ENCODE assay signal across 11 cellular contexts in genomic region chr20:51712501-51713212, GRCh38. TPM values are rescaled to one million over a fixed set of nuclear protein-coding genes. Genes with fewer than 3 reads are reported as not detected.
A peak's percentile ranks its signal among the peaks of the same experiment; 100 is the strongest.
DNase-seq lines count a peak whose midpoint lies in the region; ATAC-seq and TF ChIP-seq lines count a peak whose summit lies in the region.
"Had no signal": no experiment of that assay in that cellular context is flagged by ENCODE, and none has a peak within 500 bp of the region (broad histone marks: within the 10 kb centered on the region; RNA-seq: fewer than 3 reads in every experiment).

No MANE protein-coding gene starts in this region.

- H3K27ac Mint-ChIP-seq in T-helper 2 cell treated with Interferon-gamma antibody and Interleukin-4, amounts not matched to agents 5 μg/mL and 100 μg/mL, for 36 hours = no peak overlapping the region
- H3K27ac Mint-ChIP-seq: activated naive CD4-positive, alpha-beta T cell treated with anti-CD3 and anti-CD28 coated beads, Interleukin-2, amount 10 ng/mL, durations not matched to agents 7 days and 5 days had no signal

- H3K4me3 ChIP-seq in RWPE2 (ENCODE audit: severe bottlenecking) (no peak overlapping the region), fibroblast of the aortic adventitia (ENCODE audit: low read depth, low read length) (no peak overlapping the region)
- H3K4me3 ChIP-seq: lower lobe of right lung, SJCRH30 had no signal

- H3K4me3 Mint-ChIP-seq in T-helper 2 cell treated with Interferon-gamma antibody and Interleukin-4, amounts not matched to agents 5 μg/mL and 100 μg/mL, for 36 hours = no peak overlapping the region
- H3K4me3 Mint-ChIP-seq: activated naive CD4-positive, alpha-beta T cell treated with anti-CD3 and anti-CD28 coated beads, Interleukin-2, amount 10 ng/mL, durations not matched to agents 7 days and 5 days had no signal

- peaks cover 17% of the 10 kb centered on the region for H3K4me1 Mint-ChIP-seq in T-helper 2 cell treated with Interferon-gamma antibody and Interleukin-4, amounts not matched to agents 5 μg/mL and 100 μg/mL, for 36 hours (ENCODE audit: low read depth)
- H3K4me1 Mint-ChIP-seq: activated naive CD4-positive, alpha-beta T cell treated with anti-CD3 and anti-CD28 coated beads, Interleukin-2, amount 10 ng/mL, durations not matched to agents 7 days and 5 days had no signal

- no peaks in the 10 kb centered on the region for H3K27me3 ChIP-seq in RWPE2 (ENCODE audit: insufficient read depth, poor library complexity, severe bottlenecking)

- peak; percentile 53; the same call in 2 of the 3 replicates for ATAC-seq in RWPE2 (ENCODE audit: low read depth)
- ATAC-seq: lower lobe of right lung had no signal

- DNase-seq in RWPE2 (ENCODE audit: low spot score) = peak; percentile 83
- DNase-seq in fibroblast of the aortic adventitia (ENCODE audit: low read depth) = peak; percentile 15
- DNase-seq in retina = peak; percentile 32
- DNase-seq in T-helper 2 cell treated with Interferon-gamma antibody and Interleukin-4, amounts not matched to agents 5 μg/mL and 100 μg/mL, for 36 hours (ENCODE audit: low spot score) = no peak
- no peak for DNase-seq in cortex of kidney (lab: John Stamatoyannopoulos, UW)
- DNase-seq in activated naive CD4-positive, alpha-beta T cell (lab: John Stamatoyannopoulos, UW) = no peak
- no peak for DNase-seq in stimulated activated naive CD4-positive, alpha-beta T cell treated with Interleukin-2 at 50 U/mL for 16 hours (lab: John Stamatoyannopoulos, UW)
- DNase-seq: activated naive CD4-positive, alpha-beta T cell treated with anti-CD3 and anti-CD28 coated beads, Interleukin-2, amount 10 ng/mL, durations not matched to agents 7 days and 5 days; lower lobe of right lung had no signal

- no peak overlapping the region for H3K27ac ChIP-seq in RWPE2 (ENCODE audit: poor library complexity, severe bottlenecking)
- H3K27ac ChIP-seq: lower lobe of right lung, SJCRH30 had no signal

- H3K27me3 Mint-ChIP-seq in T-helper 2 cell treated with Interferon-gamma antibody and Interleukin-4, amounts not matched to agents 5 μg/mL and 100 μg/mL, for 36 hours (ENCODE audit: low read depth) = peaks cover 2% of the 10 kb centered on the region

- no peaks in the 10 kb centered on the region for H3K36me3 Mint-ChIP-seq in T-helper 2 cell treated with Interferon-gamma antibody and Interleukin-4, amounts not matched to agents 5 μg/mL and 100 μg/mL, for 36 hours (ENCODE audit: low read depth)
- H3K36me3 Mint-ChIP-seq: activated naive CD4-positive, alpha-beta T cell treated with anti-CD3 and anti-CD28 coated beads, Interleukin-2, amount 10 ng/mL, durations not matched to agents 7 days and 5 days had no signal

- no peaks in the 10 kb centered on the region for H3K4me1 ChIP-seq in RWPE2 (ENCODE audit: insufficient read depth, poor library complexity, severe bottlenecking)
- H3K4me1 ChIP-seq: lower lobe of right lung, SJCRH30 had no signal

- H3K9me3 Mint-ChIP-seq in T-helper 2 cell treated with Interferon-gamma antibody and Interleukin-4, amounts not matched to agents 5 μg/mL and 100 μg/mL, for 36 hours = no peaks in the 10 kb centered on the region
- H3K9me3 Mint-ChIP-seq: activated naive CD4-positive, alpha-beta T cell treated with anti-CD3 and anti-CD28 coated beads, Interleukin-2, amount 10 ng/mL, durations not matched to agents 7 days and 5 days had no signal

- H3K36me3 ChIP-seq in RWPE2 (ENCODE audit: low read depth) = no peaks in the 10 kb centered on the region
- H3K36me3 ChIP-seq: lower lobe of right lung, SJCRH30 had no signal

- no peaks in the 10 kb centered on the region for H3K9me3 ChIP-seq in RWPE2 (ENCODE audit: severe bottlenecking)
- H3K9me3 ChIP-seq: lower lobe of right lung, SJCRH30 had no signal

- TF ChIP-seq CTCF in GM12873 (IDR thresholded peaks at IDR 0.05; ENCODE audit: insufficient read depth, low read depth, low read length, missing control alignments) (peak; percentile 25), RWPE2 (IDR thresholded peaks at IDR 0.05; ENCODE audit: poor library complexity, severe bottlenecking) (peak; percentile 82), fibroblast of the aortic adventitia (IDR thresholded peaks at IDR 0.05; ENCODE audit: insufficient read depth, low read length) (peak; percentile 47)

RNA-seq across cellular contexts. Expression of gene ATP9A, which starts 55.5 kb away (rescaled TPM):
- 23.7 and 69.1 TPM in 2 replicates for total RNA-seq in fibroblast of the aortic adventitia (ENCODE audit: low replicate concordance)

Comparison
In these comparisons a context has a peak if more than half of its experiments do, and no peak if none do; other contexts are left out.
1. CTCF ChIP-seq: peak in every context shown above with its lines; median percentile 82 in RWPE2; 47 in fibroblast of the aortic adventitia; 25 in GM12873.
2. DNase-seq: peak in RWPE2 (single experiment), fibroblast of the aortic adventitia (single experiment) and retina (single experiment); none in T-helper 2 cell treated with Interferon-gamma antibody and Interleukin-4, amounts not matched to agents 5 μg/mL and 100 μg/mL, for 36 hours (single experiment), cortex of kidney (single experiment), activated naive CD4-positive, alpha-beta T cell (0 of 4) and stimulated activated naive CD4-positive, alpha-beta T cell treated with Interleukin-2 at 50 U/mL for 16 hours (single experiment).